In genomic region chr7:1248459-1249131, GRCh38 we compare ENCODE assay signal across 2 cellular contexts.
TF ChIP-seq lines count a peak whose summit lies in the region.

No MANE protein-coding gene starts in this region.

TF ChIP-seq in IMR-90, 13 proteins besides CTCF, POLR2A, EP300 and RAD21:
- TF ChIP-seq NFE2L2 (IDR thresholded peaks at IDR 0.05; ENCODE audit: low read depth, low read length) (no peak), MAZ (IDR thresholded peaks at IDR 0.05; ENCODE audit: borderline replicate concordance, low read depth, low read length) (no peak), ELK1 (IDR thresholded peaks at IDR 0.05; ENCODE audit: borderline replicate concordance, low read depth, low read length) (no peak), SMC3 (IDR thresholded peaks at IDR 0.05; ENCODE audit: low read depth, low read length) (no peak), RFX5 (IDR thresholded peaks at IDR 0.05; ENCODE audit: low read depth, low read length) (no peak), RCOR1 (IDR thresholded peaks at IDR 0.05; ENCODE audit: insufficient replicate concordance, low read length) (no peak), CEBPB (IDR thresholded peaks at IDR 0.05; ENCODE audit: low read depth, low read length) (no peak), USF2 (IDR thresholded peaks at IDR 0.05; ENCODE audit: low read depth, low read length) (no peak), MAFK (IDR thresholded peaks at IDR 0.05; ENCODE audit: low read depth, low read length) (no peak), CHD1 (IDR thresholded peaks at IDR 0.05; ENCODE audit: low read depth, low read length) (no peak), FOS (IDR thresholded peaks at IDR 0.05; ENCODE audit: low read depth, low read length) (no peak), BHLHE40 (IDR thresholded peaks at IDR 0.05; ENCODE audit: low read depth, low read length) (no peak), MXI1 (IDR thresholded peaks at IDR 0.05; ENCODE audit: borderline replicate concordance, low read depth, low read length) (no peak)
TF ChIP-seq in IMR-90: peak in this region for 0.

TF ChIP-seq in endothelial cell of umbilical vein, 7 proteins besides CTCF, POLR2A, EP300 and RAD21:
- peak; percentile 83 for TF ChIP-seq EZH2 (IDR thresholded peaks at IDR 0.05; ENCODE audit: borderline replicate concordance, low read depth, low read length, severe bottlenecking)
- TF ChIP-seq GATA2 (IDR thresholded peaks at IDR 0.05; ENCODE audit: insufficient read depth, insufficient read length, low read depth, low read length): no peak
